8 cellular contexts compared by ENCODE assay signal in the genomic region with DNA sequence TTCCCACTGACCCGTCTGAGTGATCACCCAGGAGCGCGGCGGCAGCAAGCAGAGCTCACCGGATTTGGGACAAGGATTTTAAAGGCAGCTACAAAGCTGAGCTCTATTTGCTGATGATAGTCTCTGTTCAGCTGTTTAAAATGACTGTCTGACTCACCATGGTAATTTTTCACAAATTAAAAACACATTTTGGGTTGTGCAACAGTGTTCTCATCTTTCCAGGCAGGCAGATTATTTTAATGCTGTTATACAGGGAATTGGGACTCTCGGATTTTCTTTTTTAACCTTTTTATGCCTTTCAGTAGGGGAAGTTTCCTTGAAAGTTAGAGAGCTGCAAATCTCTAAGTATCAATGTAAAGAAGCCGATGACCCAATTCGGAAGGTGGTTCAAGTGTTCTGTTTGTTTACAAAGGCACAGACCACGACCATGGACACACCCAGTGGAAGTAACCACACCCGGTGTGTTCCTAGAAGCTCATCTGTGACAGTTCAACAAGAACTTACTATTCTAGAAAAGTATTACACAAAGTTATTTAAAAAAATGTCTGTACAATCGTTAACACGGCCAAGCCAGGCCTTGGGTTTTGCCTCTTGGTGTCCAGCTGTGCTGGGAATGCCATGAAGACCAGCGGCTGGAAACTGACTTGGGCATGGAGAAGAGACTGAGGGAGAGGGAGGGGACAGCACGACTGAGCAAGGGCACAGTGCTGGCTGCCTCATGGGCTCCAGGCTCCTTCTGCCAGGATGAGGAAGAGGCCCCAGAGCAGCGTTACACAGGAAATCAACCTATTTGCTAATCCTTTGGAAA. TPM values are rescaled to one million over a fixed set of nuclear protein-coding genes. Genes with fewer than 3 reads are reported as not detected.
DNase-seq lines count a peak whose midpoint lies in the region; ATAC-seq and TF ChIP-seq lines count a peak whose summit lies in the region.
"Not testable (repeated sequence)": the region's sequence is repeated elsewhere in the genome, so short reads cannot be mapped to it uniquely, and the experiment has no call there.

No MANE protein-coding gene starts in this region.

- CTCF ChIA-PET in SK-N-SH (lab: Yijun Ruan, JAX); naive thymus-derived CD4-positive, alpha-beta T cell (lab: Charles Lee): not testable (repeated sequence)
- CTCF ChIA-PET in activated CD8-positive, alpha-beta memory T cell treated with anti-CD3 and anti-CD28 coated beads, Interleukin-2, amount 10 ng/mL, durations not matched to agents 7 days and 5 days (lab: Charles Lee) = interaction anchor here (1.1 kb wide), 1 partner anchor 177 kb away, joined by 3 read pairs; no protein-coding TSS in a partner anchor

- H4K20me1 ChIP-seq in SK-N-SH (ENCODE audit: insufficient read depth) = not testable (repeated sequence)

- H3K9me3 ChIP-seq in SK-N-SH; naive thymus-derived CD4-positive, alpha-beta T cell (ENCODE audit: control insufficient read depth in 2 of 3, low read length in 3 of 3): not testable (repeated sequence)

- not testable (repeated sequence) for H3F3A ChIP-seq in SK-N-SH (replicated peaks; ENCODE audit: insufficient read depth)

- DNase-seq in CD1c-positive myeloid dendritic cell (ENCODE audit: extremely low spot score) (peak; percentile 1), HUDEP-2 (lab: John Stamatoyannopoulos, UW; ENCODE audit: unreplicated experiment in 76 of 76) (peak in 42 of 76 experiments; percentile 6 to 74 (median 25)), brain microvascular endothelial cell (peak; percentile 17), fibroblast of pulmonary artery (ENCODE audit: low read depth) (peak; percentile 38), type B pancreatic cell (ENCODE audit: extremely low spot score, unreplicated experiment) (peak; percentile 16)
- not testable (repeated sequence) for DNase-seq in SK-N-SH
- peak; percentile 87 for DNase-seq in activated CD8-positive, alpha-beta memory T cell treated with anti-CD3 and anti-CD28 coated beads, Interleukin-2, amount 10 ng/mL, durations not matched to agents 7 days and 5 days
- DNase-seq in naive thymus-derived CD4-positive, alpha-beta T cell = peak in 5 of 9 donors; percentile 12 to 60 (median 25)

- not testable (repeated sequence) for TF ChIP-seq RAD21 in SK-N-SH (IDR thresholded peaks at IDR 0.05; ENCODE audit: low read length)

- TF ChIP-seq EP300 in SK-N-SH (IDR thresholded peaks at IDR 0.05; ENCODE audit: borderline replicate concordance in 1 of 2, low read depth in 1 of 2, low read length in 1 of 2) = not testable (repeated sequence)

- not testable (repeated sequence) for H3K9me3 Mint-ChIP-seq in activated CD8-positive, alpha-beta memory T cell treated with anti-CD3 and anti-CD28 coated beads, Interleukin-2, amount 10 ng/mL, durations not matched to agents 7 days and 5 days (ENCODE audit: low read depth); naive thymus-derived CD4-positive, alpha-beta T cell; type B pancreatic cell

- H3K27me3 Mint-ChIP-seq in activated CD8-positive, alpha-beta memory T cell treated with anti-CD3 and anti-CD28 coated beads, Interleukin-2, amount 10 ng/mL, durations not matched to agents 7 days and 5 days; naive thymus-derived CD4-positive, alpha-beta T cell; type B pancreatic cell: not testable (repeated sequence)

- in situ Hi-C loops in brain microvascular endothelial cell (cut with HindIII; ENCODE audit: low pct_ligation_motif_present, low sequenced_read_pairs) = not testable (repeated sequence)

- H3K36me3 ChIP-seq in SK-N-SH (replicated peaks in 1 of 2; ENCODE audit: control insufficient read depth in 1 of 2, insufficient read depth in 2 of 2, low read length in 1 of 2) = not testable (repeated sequence)
- H3K36me3 ChIP-seq in brain microvascular endothelial cell (replicated peaks) = peaks cover 17% of the 10 kb centered on the region
- peaks cover 0 to 30% (median 3%) of the 10 kb centered on the region in 3 experiments for H3K36me3 ChIP-seq in naive thymus-derived CD4-positive, alpha-beta T cell (ENCODE audit: control insufficient read depth in 2 of 3, insufficient read depth in 3 of 3, low read length in 3 of 3)

- not testable (repeated sequence) for H3K79me2 ChIP-seq in SK-N-SH (ENCODE audit: insufficient read depth)

- 48% methylated on average over 9 of the region's 15 CpGs for WGBS in SK-N-SH (ENCODE audit: low lambda C conversion rate)

- peak overlapping the region; percentile 95 for H3K27ac Mint-ChIP-seq in activated CD8-positive, alpha-beta memory T cell treated with anti-CD3 and anti-CD28 coated beads, Interleukin-2, amount 10 ng/mL, durations not matched to agents 7 days and 5 days
- peak overlapping the region; percentile 67 to 99 (median 82) for H3K27ac Mint-ChIP-seq in naive thymus-derived CD4-positive, alpha-beta T cell
- H3K27ac Mint-ChIP-seq in type B pancreatic cell = not testable (repeated sequence)

- peaks cover 22% of the 10 kb centered on the region for H3K4me1 Mint-ChIP-seq in activated CD8-positive, alpha-beta memory T cell treated with anti-CD3 and anti-CD28 coated beads, Interleukin-2, amount 10 ng/mL, durations not matched to agents 7 days and 5 days
- H3K4me1 Mint-ChIP-seq in naive thymus-derived CD4-positive, alpha-beta T cell = peaks cover 0 to 25% (median 18%) of the 10 kb centered on the region in 7 donors
- H3K4me1 Mint-ChIP-seq in type B pancreatic cell (ENCODE audit: unreplicated experiment) = not testable (repeated sequence)

- TF ChIP-seq CTCF in SK-N-SH (IDR thresholded peaks at IDR 0.05); brain microvascular endothelial cell (IDR thresholded peaks at IDR 0.05; ENCODE audit: low read depth, low read length, missing control alignments); fibroblast of pulmonary artery (IDR thresholded peaks at IDR 0.05; ENCODE audit: low read length, missing control alignments); type B pancreatic cell (conservative IDR thresholded peaks at IDR 0.05): not testable (repeated sequence)

- H3K9me2 ChIP-seq in SK-N-SH = not testable (repeated sequence)

- peak overlapping the region; percentile 42 for H3K4me3 Mint-ChIP-seq in activated CD8-positive, alpha-beta memory T cell treated with anti-CD3 and anti-CD28 coated beads, Interleukin-2, amount 10 ng/mL, durations not matched to agents 7 days and 5 days
- H3K4me3 Mint-ChIP-seq in naive thymus-derived CD4-positive, alpha-beta T cell = peak overlapping the region in 9 of 10 donors; percentile 33 to 85 (median 53)
- H3K4me3 Mint-ChIP-seq in type B pancreatic cell = not testable (repeated sequence)

- H3K27me3 ChIP-seq in SK-N-SH (ENCODE audit: insufficient read depth); brain microvascular endothelial cell (replicated peaks); naive thymus-derived CD4-positive, alpha-beta T cell (ENCODE audit: control insufficient read depth in 2 of 2, insufficient read depth in 2 of 2, low read length in 2 of 2): not testable (repeated sequence)

- not testable (repeated sequence) for H3K9ac ChIP-seq in SK-N-SH

- not testable (repeated sequence) for ATAC-seq in activated CD8-positive, alpha-beta memory T cell treated with anti-CD3 and anti-CD28 coated beads, Interleukin-2, amount 10 ng/mL, durations not matched to agents 7 days and 5 days; naive thymus-derived CD4-positive, alpha-beta T cell

- intact Hi-C loops in naive thymus-derived CD4-positive, alpha-beta T cell (cut with micrococcal nuclease) = not testable (repeated sequence)

- H3K4me3 ChIP-seq in SK-N-SH (ENCODE audit: low read depth in 2 of 2, low read length in 1 of 2); brain microvascular endothelial cell (ENCODE audit: low read depth, low read length); fibroblast of pulmonary artery (replicated peaks; ENCODE audit: low read depth, low read length); naive thymus-derived CD4-positive, alpha-beta T cell (ENCODE audit: low read length): not testable (repeated sequence)

- peaks cover 13% of the 10 kb centered on the region for H3K36me3 Mint-ChIP-seq in activated CD8-positive, alpha-beta memory T cell treated with anti-CD3 and anti-CD28 coated beads, Interleukin-2, amount 10 ng/mL, durations not matched to agents 7 days and 5 days
- H3K36me3 Mint-ChIP-seq in naive thymus-derived CD4-positive, alpha-beta T cell = peaks cover 0 to 14% (median 7%) of the 10 kb centered on the region in 5 donors
- H3K36me3 Mint-ChIP-seq in type B pancreatic cell = not testable (repeated sequence)

- H3K4me1 ChIP-seq in SK-N-SH (ENCODE audit: control insufficient read depth in 1 of 2, insufficient read depth in 2 of 2, low read depth in 1 of 2, low read length in 1 of 2); naive thymus-derived CD4-positive, alpha-beta T cell (ENCODE audit: control insufficient read depth in 2 of 2, insufficient read depth in 2 of 2, low read length in 2 of 2): not testable (repeated sequence)

- H3K27ac ChIP-seq in SK-N-SH (ENCODE audit: low read depth in 2 of 2, low read length in 1 of 2) (peak overlapping the region; percentile 22 to 62; a peak in 2 of 4 replicates), brain microvascular endothelial cell (peak overlapping the region; percentile 34)
- peak overlapping the region; percentile 48 for H3K27ac ChIP-seq in naive thymus-derived CD4-positive, alpha-beta T cell (ENCODE audit: low read depth, low read length)

- peak overlapping the region; percentile 28; the same call in 1 of the 2 replicates for H3K4me2 ChIP-seq in SK-N-SH

- not testable (repeated sequence) for H2AFZ ChIP-seq in SK-N-SH (ENCODE audit: low read depth)

- POLR2A ChIA-PET in SK-N-SH (lab: Yijun Ruan, JAX) = not testable (repeated sequence)
- POLR2A ChIA-PET in naive thymus-derived CD4-positive, alpha-beta T cell (lab: Charles Lee) = interaction anchor here (0.6 kb wide), 1 partner anchor 114 kb away, joined by 6 read pairs; no protein-coding TSS in a partner anchor

RNA-seq across cellular contexts. Expression of gene CDK11A, which starts 4.4 kb away (rescaled TPM):
- 22.0 and 24.0 TPM in 2 replicates for polyA plus RNA-seq in SK-N-SH (2012; rRNA removed)
- polyA plus RNA-seq in SK-N-SH (2012; cell fraction: cytosol; rRNA removed) = 9.6 and 10.1 TPM in 2 replicates
- polyA plus RNA-seq in SK-N-SH (2012; cell fraction: nucleus; rRNA removed) = 159 and 185 TPM in 2 replicates
- 100 to 1,000 TPM in 1 of 2 experiments, 10 to 100 TPM in 1; 80.5 to 100 TPM for total RNA-seq in activated CD8-positive, alpha-beta memory T cell treated with anti-CD3 and anti-CD28 coated beads, Interleukin-2, amount 10 ng/mL, durations not matched to agents 7 days and 5 days
- 100 to 1,000 TPM in 4 of 5 experiments, 10 to 100 TPM in 1; 91.5 to 218 (median 157) TPM for total RNA-seq in naive thymus-derived CD4-positive, alpha-beta T cell
- polyA plus RNA-seq in naive thymus-derived CD4-positive, alpha-beta T cell = 10 to 100 TPM in 1 of 2 donors, 1 to 10 TPM in 1; 9.8 to 17.2 TPM
- total RNA-seq in type B pancreatic cell (ENCODE audit: low replicate concordance) = 45.9 and 47.0 TPM in 2 replicates

RNA-seq across cellular contexts. Expression of gene SLC35E2B, which starts 35.9 kb away (rescaled TPM):
- polyA plus RNA-seq in SK-N-SH (2012; rRNA removed) = 20.5 and 20.6 TPM in 2 replicates
- polyA plus RNA-seq in SK-N-SH (2012; cell fraction: cytosol; rRNA removed) = 15.5 and 19.2 TPM in 2 replicates
- 58.2 and 59.5 TPM in 2 replicates for polyA plus RNA-seq in SK-N-SH (2012; cell fraction: nucleus; rRNA removed)
- total RNA-seq in activated CD8-positive, alpha-beta memory T cell treated with anti-CD3 and anti-CD28 coated beads, Interleukin-2, amount 10 ng/mL, durations not matched to agents 7 days and 5 days = 10 to 100 TPM; 46.2 to 50.9 TPM
- total RNA-seq in naive thymus-derived CD4-positive, alpha-beta T cell = 100 to 1,000 TPM in 2 of 5 experiments, 10 to 100 TPM in 3; 69.9 to 138 (median 76.7) TPM
- 10 to 100 TPM; 45.4 to 66.3 TPM for polyA plus RNA-seq in naive thymus-derived CD4-positive, alpha-beta T cell
- 88.8 and 116 TPM in 2 replicates for total RNA-seq in type B pancreatic cell (ENCODE audit: low replicate concordance)

RNA-seq across cellular contexts. Expression of gene NADK, which starts 49.8 kb away (rescaled TPM):
- polyA plus RNA-seq in SK-N-SH (2012; rRNA removed) = 66.2 and 70.4 TPM in 2 replicates
- polyA plus RNA-seq in SK-N-SH (2012; cell fraction: cytosol; rRNA removed) = 31.7 and 41.3 TPM in 2 replicates
- 171 and 178 TPM in 2 replicates for polyA plus RNA-seq in SK-N-SH (2012; cell fraction: nucleus; rRNA removed)
- total RNA-seq in activated CD8-positive, alpha-beta memory T cell treated with anti-CD3 and anti-CD28 coated beads, Interleukin-2, amount 10 ng/mL, durations not matched to agents 7 days and 5 days = 100 to 1,000 TPM in 1 of 2 experiments, 10 to 100 TPM in 1; 97.9 to 100 TPM
- total RNA-seq in naive thymus-derived CD4-positive, alpha-beta T cell = 100 to 1,000 TPM in 1 of 5 experiments, 10 to 100 TPM in 4; 45.2 to 115 (median 50.3) TPM
- 10 to 100 TPM; 14.7 to 24.0 TPM for polyA plus RNA-seq in naive thymus-derived CD4-positive, alpha-beta T cell
- total RNA-seq in type B pancreatic cell (ENCODE audit: low replicate concordance) = 78.4 and 89.2 TPM in 2 replicates
